Comparison of ENCODE assay signal across 9 cellular contexts in the genomic region with DNA sequence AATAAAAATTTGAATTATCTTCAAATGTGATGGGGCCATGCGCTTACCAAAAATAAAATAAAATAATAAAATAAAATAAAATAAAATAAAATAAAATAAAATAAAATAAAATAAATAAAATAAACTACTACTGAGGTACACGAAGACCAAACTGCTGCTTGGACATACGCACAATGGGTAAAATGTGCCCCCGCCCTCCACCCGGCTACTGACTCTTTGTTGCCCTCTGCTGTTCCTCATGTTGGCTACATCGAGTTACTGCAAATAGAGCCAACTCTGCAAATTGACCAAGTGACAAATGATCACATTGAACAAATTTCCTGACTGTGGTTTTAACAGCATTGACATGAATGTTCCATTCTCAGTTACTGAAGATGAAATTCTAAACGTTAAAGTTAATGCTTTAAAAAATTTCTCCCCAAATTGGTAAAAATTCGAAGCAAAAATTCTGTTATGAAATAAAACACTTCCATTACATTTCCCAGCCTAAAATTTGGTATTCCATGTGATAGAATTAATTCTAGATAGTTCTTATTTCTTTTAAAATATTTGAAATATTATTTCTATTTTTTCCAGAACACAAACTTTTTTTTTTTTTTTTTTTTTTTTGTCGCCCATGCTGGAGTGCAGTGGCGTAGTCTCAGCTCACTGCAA. TPM values are rescaled to one million over a fixed set of nuclear protein-coding genes. Genes with fewer than 3 reads are reported as not detected.
A peak's percentile ranks its signal among the peaks of the same experiment; 100 is the strongest.
DNase-seq lines count a peak whose midpoint lies in the region; ATAC-seq and TF ChIP-seq lines count a peak whose summit lies in the region.
"Had no signal": no experiment of that assay in that cellular context is flagged by ENCODE, and none has a peak within 500 bp of the region (broad histone marks: within the 10 kb centered on the region; RNA-seq: fewer than 3 reads in every experiment).

No MANE protein-coding gene starts in this region.

- peak; percentile 68 for TF ChIP-seq CTCF in activated CD8-positive, alpha-beta T cell treated with anti-CD3 and anti-CD28 coated beads for 36 hours (IDR thresholded peaks at IDR 0.05)
- peak in 3 of 4 experiments; percentile 19 to 44 (median 33) for TF ChIP-seq CTCF in prostate gland (IDR thresholded peaks at IDR 0.05)

- intact Hi-C loops in CD4-positive, alpha-beta memory T cell (cut with micrococcal nuclease) = loop anchor here (1.0 kb wide), 2 partner anchors 406 to 486 kb away; no protein-coding TSS in a partner anchor
- intact Hi-C loops in activated CD8-positive, alpha-beta T cell treated with anti-CD3 and anti-CD28 coated beads for 36 hours (cut with micrococcal nuclease) = no loop called here
- intact Hi-C loops in prostate gland (cut with DNase I) = no loop called here

- H3K36me3 Mint-ChIP-seq in CD4-positive, alpha-beta memory T cell = no peaks in the 10 kb centered on the region
- H3K36me3 Mint-ChIP-seq in activated CD8-positive, alpha-beta T cell treated with anti-CD3 and anti-CD28 coated beads for 36 hours (ENCODE audit: low read depth) = no peaks in the 10 kb centered on the region

- TF ChIP-seq POLR2A in prostate gland (IDR thresholded peaks at IDR 0.05) = no peak

- POLR2A ChIA-PET in CD4-positive, alpha-beta memory T cell (lab: Charles Lee; ENCODE audit: partially characterized antibody) = no interaction called here
- POLR2A ChIA-PET in activated CD8-positive, alpha-beta T cell treated with anti-CD3 and anti-CD28 coated beads for 36 hours (lab: Charles Lee) = no interaction called here

- no peaks in the 10 kb centered on the region for H3K27me3 ChIP-seq in CD4-positive, alpha-beta memory T cell (ENCODE audit: insufficient read depth, low read length)
- no peaks in the 10 kb centered on the region for H3K27me3 ChIP-seq in prostate gland (replicated peaks; ENCODE audit: insufficient read depth)

- no peaks in the 10 kb centered on the region for H3K36me3 ChIP-seq in CD4-positive, alpha-beta memory T cell (ENCODE audit: insufficient read depth, low read length)
- H3K36me3 ChIP-seq in prostate gland = no peaks in the 10 kb centered on the region

- H3K27ac Mint-ChIP-seq in CD4-positive, alpha-beta memory T cell = no peak overlapping the region
- H3K27ac Mint-ChIP-seq in activated CD8-positive, alpha-beta T cell treated with anti-CD3 and anti-CD28 coated beads for 36 hours = no peak overlapping the region

- no peaks in the 10 kb centered on the region for H3K27me3 Mint-ChIP-seq in CD4-positive, alpha-beta memory T cell
- H3K27me3 Mint-ChIP-seq in activated CD8-positive, alpha-beta T cell treated with anti-CD3 and anti-CD28 coated beads for 36 hours = no peaks in the 10 kb centered on the region

- peak; percentile 84 for ATAC-seq in GM18867 (IDR thresholded peaks at IDR 0.05; ENCODE audit: unreplicated experiment)
- peak; percentile 79 for ATAC-seq in HG03103 (IDR thresholded peaks at IDR 0.05; ENCODE audit: low read depth, unreplicated experiment)
- peak; percentile 75 for ATAC-seq in activated CD8-positive, alpha-beta T cell treated with anti-CD3 and anti-CD28 coated beads for 36 hours

- CTCF ChIA-PET in CD4-positive, alpha-beta memory T cell (lab: Charles Lee; ENCODE audit: partially characterized antibody) = interaction anchor here (0.7 to 1.5 kb wide), 3 partner anchors 17 to 1698 kb away, joined by 3 to 4 read pairs (median 3); no protein-coding TSS in a partner anchor
- CTCF ChIA-PET in activated CD8-positive, alpha-beta T cell treated with anti-CD3 and anti-CD28 coated beads for 36 hours (lab: Charles Lee) = interaction anchor here (0.7 kb wide), 1 partner anchor 407 kb away, joined by 3 read pairs; no protein-coding TSS in a partner anchor

- 43% methylated on average over 10 of the region's 10 CpGs for WGBS in prostate gland

- DNase-seq in CD4-positive, alpha-beta memory T cell = peak in 4 of 5 donors; percentile 10 to 27 (median 18)
- DNase-seq in NCI-H345 (lab: John Stamatoyannopoulos, UW) = peak; percentile 73
- peak; percentile 53 for DNase-seq in activated CD8-positive, alpha-beta T cell treated with anti-CD3 and anti-CD28 coated beads for 36 hours
- peak; percentile 62 for DNase-seq in germinal center (ENCODE audit: low spot score)
- peak; percentile 12 for DNase-seq in prostate gland (ENCODE audit: low spot score)
- DNase-seq in cerebellar nuclear complex (lab: John Stamatoyannopoulos, UW) = no peak

- no peak overlapping the region for H3K4me3 Mint-ChIP-seq in CD4-positive, alpha-beta memory T cell
- no peak overlapping the region for H3K4me3 Mint-ChIP-seq in activated CD8-positive, alpha-beta T cell treated with anti-CD3 and anti-CD28 coated beads for 36 hours

- H3K27ac ChIP-seq in CD4-positive, alpha-beta memory T cell (ENCODE audit: low read depth, low read length) = no peak overlapping the region
- H3K27ac ChIP-seq in prostate gland = no peak overlapping the region

- no peak overlapping the region for H3K4me3 ChIP-seq in CD4-positive, alpha-beta memory T cell (ENCODE audit: low read length in 2 of 2)
- no peak overlapping the region for H3K4me3 ChIP-seq in prostate gland

- no peaks in the 10 kb centered on the region for H3K4me1 ChIP-seq in CD4-positive, alpha-beta memory T cell (ENCODE audit: insufficient read depth, low read length)
- no peaks in the 10 kb centered on the region for H3K4me1 ChIP-seq in prostate gland (replicated peaks)

- no peaks in the 10 kb centered on the region for H3K4me1 Mint-ChIP-seq in CD4-positive, alpha-beta memory T cell
- no peaks in the 10 kb centered on the region for H3K4me1 Mint-ChIP-seq in activated CD8-positive, alpha-beta T cell treated with anti-CD3 and anti-CD28 coated beads for 36 hours (ENCODE audit: low read depth)

- H3K9me3 ChIP-seq in CD4-positive, alpha-beta memory T cell (ENCODE audit: control insufficient read depth in 1 of 2, low read length in 2 of 2) = no peaks in the 10 kb centered on the region
- H3K9me3 ChIP-seq in prostate gland = no peaks in the 10 kb centered on the region

- peaks cover 0 to 1% (median 0%) of the 10 kb centered on the region in 8 donors for H3K9me3 Mint-ChIP-seq in CD4-positive, alpha-beta memory T cell
- no peaks in the 10 kb centered on the region for H3K9me3 Mint-ChIP-seq in activated CD8-positive, alpha-beta T cell treated with anti-CD3 and anti-CD28 coated beads for 36 hours

RNA-seq across cellular contexts. Expression of a gene that starts 18.8 kb away (rescaled TPM):
- not detected for total RNA-seq in CD4-positive, alpha-beta memory T cell
- not detected for polyA plus RNA-seq in CD4-positive, alpha-beta memory T cell
- not detected for total RNA-seq in activated CD8-positive, alpha-beta T cell treated with anti-CD3 and anti-CD28 coated beads for 36 hours
- not detected for total RNA-seq in prostate gland
- total RNA-seq: T-helper 2 cell treated with Interferon-gamma antibody and Interleukin-4, amounts not matched to agents 100 ng/mL and 5 ng/mL, for 36 hours had no signal

Comparison
In these comparisons a context has a peak if more than half of its experiments do, and no peak if none do; other contexts are left out.
1. DNase-seq: peak in CD4-positive, alpha-beta memory T cell (4 of 5), NCI-H345 (single experiment), activated CD8-positive, alpha-beta T cell treated with anti-CD3 and anti-CD28 coated beads for 36 hours (single experiment), germinal center (single experiment) and prostate gland (single experiment); none in cerebellar nuclear complex (0 of 2).
2. Peak in every context shown above with its lines, with median percentiles within 50 percentile points of each other: ATAC-seq.